Comparison of ENCODE assay signal across 2 cellular contexts in the genomic region with DNA sequence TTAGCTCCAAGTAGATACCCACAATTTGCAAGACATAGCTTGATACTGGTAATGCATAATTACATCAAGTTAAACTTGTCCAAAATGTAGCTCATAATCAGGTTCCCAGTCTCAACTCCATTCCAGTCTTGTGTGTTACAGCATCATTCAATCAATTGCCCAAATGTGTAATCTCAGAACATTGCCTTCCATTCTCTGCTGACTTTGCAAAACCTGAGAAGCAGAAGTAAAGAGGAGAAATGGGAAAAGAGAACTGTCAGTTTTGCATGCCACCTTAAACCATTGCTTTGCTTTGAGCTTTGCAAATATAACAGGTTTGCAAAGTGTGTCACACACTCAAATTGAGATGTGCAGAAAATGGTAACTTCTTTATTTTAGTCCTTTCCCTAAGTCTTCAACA.
A peak's percentile ranks its signal among the peaks of the same experiment; 100 is the strongest.
TF ChIP-seq lines count a peak whose summit lies in the region.

No MANE protein-coding gene starts in this region.

TF ChIP-seq in A549, 52 proteins besides CTCF, POLR2A, EP300 and RAD21:
- TF ChIP-seq MAFK (IDR thresholded peaks at IDR 0.05; ENCODE audit: partially characterized antibody) = peak; percentile 62
- TF ChIP-seq, protein P1, sequence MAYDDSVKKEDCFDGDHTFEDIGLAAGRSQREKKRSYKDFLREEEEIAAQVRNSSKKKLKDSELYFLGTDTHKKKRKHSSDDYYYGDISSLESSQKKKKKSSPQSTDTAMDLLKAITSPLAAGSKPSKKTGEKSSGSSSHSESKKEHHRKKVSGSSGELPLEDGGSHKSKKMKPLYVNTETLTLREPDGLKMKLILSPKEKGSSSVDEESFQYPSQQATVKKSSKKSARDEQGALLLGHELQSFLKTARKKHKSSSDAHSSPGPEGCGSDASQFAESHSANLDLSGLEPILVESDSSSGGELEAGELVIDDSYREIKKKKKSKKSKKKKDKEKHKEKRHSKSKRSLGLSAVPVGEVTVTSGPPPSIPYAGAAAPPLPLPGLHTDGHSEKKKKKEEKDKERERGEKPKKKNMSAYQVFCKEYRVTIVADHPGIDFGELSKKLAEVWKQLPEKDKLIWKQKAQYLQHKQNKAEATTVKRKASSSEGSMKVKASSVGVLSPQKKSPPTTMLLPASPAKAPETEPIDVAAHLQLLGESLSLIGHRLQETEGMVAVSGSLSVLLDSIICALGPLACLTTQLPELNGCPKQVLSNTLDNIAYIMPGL (CRISPR knock-in tag; IDR thresholded peaks at IDR 0.05; ENCODE audit: borderline replicate concordance) = no peak
TF ChIP-seq in A549: peak in this region for 1.

TF ChIP-seq in endothelial cell of umbilical vein, 7 proteins besides CTCF, POLR2A, EP300 and RAD21:
- TF ChIP-seq EZH2 (IDR thresholded peaks at IDR 0.05; ENCODE audit: borderline replicate concordance, low read depth, low read length, severe bottlenecking) = no peak
- TF ChIP-seq, protein P2, sequence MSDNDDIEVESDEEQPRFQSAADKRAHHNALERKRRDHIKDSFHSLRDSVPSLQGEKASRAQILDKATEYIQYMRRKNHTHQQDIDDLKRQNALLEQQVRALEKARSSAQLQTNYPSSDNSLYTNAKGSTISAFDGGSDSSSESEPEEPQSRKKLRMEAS (IDR thresholded peaks at IDR 0.05; ENCODE audit: insufficient read depth, insufficient read length) = no peak
- TF ChIP-seq MYC (IDR thresholded peaks at IDR 0.05; ENCODE audit: low read depth, low read length) = no peak
- TF ChIP-seq POLR2AphosphoS5 (IDR thresholded peaks at IDR 0.05; ENCODE audit: insufficient read depth, low read depth, low read length) = no peak
- no peak for TF ChIP-seq JUN (IDR thresholded peaks at IDR 0.05; ENCODE audit: borderline replicate concordance, insufficient read depth, insufficient read length, low read depth)
- no peak for TF ChIP-seq GATA2 (IDR thresholded peaks at IDR 0.05; ENCODE audit: insufficient read depth, insufficient read length, low read depth, low read length)
- no peak for TF ChIP-seq FOS (IDR thresholded peaks at IDR 0.05; ENCODE audit: borderline replicate concordance, insufficient read depth, low read length)
